Comparison of ENCODE assay signal across 1 cellular context in the genomic region with DNA sequence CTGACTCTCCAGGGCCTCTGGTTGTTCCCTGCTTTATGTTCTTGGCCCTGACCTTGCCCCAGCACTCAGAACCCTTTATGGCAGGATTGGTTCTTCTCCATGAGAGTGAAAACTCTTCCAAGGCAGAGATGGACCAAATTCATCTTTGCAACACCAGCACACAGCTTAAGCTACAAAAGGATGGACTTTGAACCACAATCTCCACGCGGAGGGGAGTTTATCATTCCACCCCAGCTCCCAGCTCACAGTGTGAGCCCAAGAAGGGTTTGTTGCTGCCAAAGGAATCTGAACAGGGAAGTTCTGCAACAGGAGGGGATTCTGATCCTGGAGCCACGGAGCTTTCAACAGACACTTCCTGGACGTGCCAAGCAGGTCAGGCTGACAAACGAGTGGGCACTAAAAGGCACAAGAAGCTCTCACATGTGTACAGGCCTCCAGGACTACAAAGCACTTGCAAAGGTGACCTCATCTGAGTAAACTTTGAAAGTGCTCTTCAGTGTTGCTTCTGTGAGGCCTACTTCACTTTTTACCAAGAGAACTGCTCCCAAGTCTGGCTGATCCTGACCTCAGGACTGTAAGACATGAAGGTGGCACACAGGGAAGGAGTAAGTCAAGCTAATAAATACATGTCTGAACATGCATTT.
TF ChIP-seq lines count a peak whose summit lies in the region.

No MANE protein-coding gene starts in this region.

TF ChIP-seq in HepG2, 621 proteins besides CTCF, POLR2A, EP300 and RAD21 (continued from another document and continues in another):
- TF ChIP-seq RERE (CRISPR knock-in tag; IDR thresholded peaks at IDR 0.05; ENCODE audit: low read depth) (0 out of 2 replicates have a peak, but pooled peaks have one; percentile 37), CEBPB (IDR thresholded peaks at IDR 0.05; ENCODE audit: borderline replicate concordance, low read depth, low read length) (no peak), HMG20B (CRISPR knock-in tag; conservative IDR thresholded peaks at IDR 0.05) (no peak; the same call in 1 of the 2 replicates), SETDB1 (CRISPR knock-in tag; IDR thresholded peaks at IDR 0.05; ENCODE audit: borderline replicate concordance) (no peak), ZNF232 (CRISPR knock-in tag; IDR thresholded peaks at IDR 0.05; ENCODE audit: borderline replicate concordance) (peak; percentile 90; the same call in 1 of the 2 replicates), DRAP1 (CRISPR knock-in tag; IDR thresholded peaks at IDR 0.05) (peak; percentile 45), ZNF282 (IDR thresholded peaks at IDR 0.05; ENCODE audit: partially characterized antibody) (no peak), NBN (conservative IDR thresholded peaks at IDR 0.05) (no peak), ZNF30 (CRISPR knock-in tag; IDR thresholded peaks at IDR 0.05) (no peak), ZNF34 (CRISPR knock-in tag; IDR thresholded peaks at IDR 0.05; ENCODE audit: borderline replicate concordance) (peak; percentile 92), RELA (CRISPR knock-in tag; IDR thresholded peaks at IDR 0.05) (no peak), ZNF615 (CRISPR knock-in tag; IDR thresholded peaks at IDR 0.05; ENCODE audit: borderline replicate concordance) (no peak; the same call in 1 of the 2 replicates), ZBTB42 (CRISPR knock-in tag; IDR thresholded peaks at IDR 0.05) (no peak), NCOA1 (CRISPR knock-in tag; IDR thresholded peaks at IDR 0.05) (no peak), NFYC (CRISPR knock-in tag; IDR thresholded peaks at IDR 0.05) (peak; percentile 25; the same call in 1 of the 2 replicates), ZNF780A (CRISPR knock-in tag; IDR thresholded peaks at IDR 0.05) (no peak), ZFP41 (CRISPR knock-in tag; IDR thresholded peaks at IDR 0.05; ENCODE audit: borderline replicate concordance) (peak; percentile 83; the same call in 1 of the 2 replicates), XBP1 (CRISPR knock-in tag; IDR thresholded peaks at IDR 0.05) (no peak), REXO4 (CRISPR knock-in tag; IDR thresholded peaks at IDR 0.05; ENCODE audit: borderline replicate concordance) (no peak), ZFX (CRISPR knock-in tag; IDR thresholded peaks at IDR 0.05; ENCODE audit: low read depth) (peak; percentile 99), MAFK (conservative IDR thresholded peaks at IDR 0.05 in 1 of 2, IDR thresholded peaks at IDR 0.05 in 1 of 2; ENCODE audit: low read length in 2 of 2) (no peak), ZKSCAN1 (IDR thresholded peaks at IDR 0.05; ENCODE audit: low read length) (peak; percentile 43; the same call in 1 of the 2 replicates), SRSF4 (IDR thresholded peaks at IDR 0.05; ENCODE audit: low read depth, low read length, poor library complexity, severe bottlenecking) (no peak), ZNF468 (CRISPR knock-in tag; IDR thresholded peaks at IDR 0.05) (no peak), POGZ (CRISPR knock-in tag; IDR thresholded peaks at IDR 0.05) (no peak), ZNF674 (CRISPR knock-in tag; IDR thresholded peaks at IDR 0.05; ENCODE audit: low read depth) (no peak), SIX1 (CRISPR knock-in tag; IDR thresholded peaks at IDR 0.05; ENCODE audit: borderline replicate concordance) (peak; percentile 47; the same call in 1 of the 2 replicates), SP1 (IDR thresholded peaks at IDR 0.05) (no peak), SP1 (CRISPR knock-in tag; IDR thresholded peaks at IDR 0.05) (no peak), RFX3 (CRISPR knock-in tag; IDR thresholded peaks at IDR 0.05) (no peak), ZNF7 (CRISPR knock-in tag; IDR thresholded peaks at IDR 0.05) (peak; percentile 95), NONO (IDR thresholded peaks at IDR 0.05) (no peak), NONO (CRISPR knock-in tag; conservative IDR thresholded peaks at IDR 0.05) (peak; percentile 76; the same call in 1 of the 2 replicates), TAF1 (CRISPR knock-in tag; IDR thresholded peaks at IDR 0.05) (peak; percentile 42; the same call in 1 of the 2 replicates), NR1H2 (CRISPR knock-in tag; IDR thresholded peaks at IDR 0.05; ENCODE audit: borderline replicate concordance, low read depth) (no peak), SYNCRIP (IDR thresholded peaks at IDR 0.05; ENCODE audit: insufficient read depth, low read depth, low read length) (no peak), ZMAT3 (CRISPR knock-in tag; conservative IDR thresholded peaks at IDR 0.05) (no peak), NKX3-1 (CRISPR knock-in tag; IDR thresholded peaks at IDR 0.05) (no peak), ZNF556 (CRISPR knock-in tag; IDR thresholded peaks at IDR 0.05; ENCODE audit: borderline replicate concordance) (peak; percentile 65), TOE1 (CRISPR knock-in tag; IDR thresholded peaks at IDR 0.05) (peak; percentile 76), ZBTB3 (CRISPR knock-in tag; IDR thresholded peaks at IDR 0.05; ENCODE audit: borderline replicate concordance, low read depth) (peak; percentile 73; the same call in 1 of the 2 replicates), HNRNPH1 (optimal IDR thresholded peaks at IDR 0.05; ENCODE audit: low read depth, low read length) (no peak), CBX1 (IDR thresholded peaks at IDR 0.05; ENCODE audit: low read depth) (peak; percentile 75), ESRRA (CRISPR knock-in tag; IDR thresholded peaks at IDR 0.05; ENCODE audit: low read depth) (peak; percentile 89; the same call in 1 of the 2 replicates), HMG20A (CRISPR knock-in tag; IDR thresholded peaks at IDR 0.05; ENCODE audit: borderline replicate concordance) (peak; percentile 67; the same call in 1 of the 2 replicates), SMARCC2 (IDR thresholded peaks at IDR 0.05) (no peak), ZNF841 (CRISPR knock-in tag; IDR thresholded peaks at IDR 0.05; ENCODE audit: borderline replicate concordance) (no peak)
- TF ChIP-seq, protein P1, sequence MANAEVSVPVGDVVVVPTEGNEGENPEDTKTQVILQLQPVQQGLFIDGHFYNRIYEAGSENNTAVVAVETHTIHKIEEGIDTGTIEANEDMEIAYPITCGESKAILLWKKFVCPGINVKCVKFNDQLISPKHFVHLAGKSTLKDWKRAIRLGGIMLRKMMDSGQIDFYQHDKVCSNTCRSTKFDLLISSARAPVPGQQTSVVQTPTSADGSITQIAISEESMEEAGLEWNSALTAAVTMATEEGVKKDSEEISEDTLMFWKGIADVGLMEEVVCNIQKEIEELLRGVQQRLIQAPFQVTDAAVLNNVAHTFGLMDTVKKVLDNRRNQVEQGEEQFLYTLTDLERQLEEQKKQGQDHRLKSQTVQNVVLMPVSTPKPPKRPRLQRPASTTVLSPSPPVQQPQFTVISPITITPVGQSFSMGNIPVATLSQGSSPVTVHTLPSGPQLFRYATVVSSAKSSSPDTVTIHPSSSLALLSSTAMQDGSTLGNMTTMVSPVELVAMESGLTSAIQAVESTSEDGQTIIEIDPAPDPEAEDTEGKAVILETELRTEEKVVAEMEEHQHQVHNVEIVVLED (CRISPR knock-in tag; IDR thresholded peaks at IDR 0.05; ENCODE audit: borderline replicate concordance): peak; percentile 13; the same call in 1 of the 2 replicates
- TF ChIP-seq, protein P2, sequence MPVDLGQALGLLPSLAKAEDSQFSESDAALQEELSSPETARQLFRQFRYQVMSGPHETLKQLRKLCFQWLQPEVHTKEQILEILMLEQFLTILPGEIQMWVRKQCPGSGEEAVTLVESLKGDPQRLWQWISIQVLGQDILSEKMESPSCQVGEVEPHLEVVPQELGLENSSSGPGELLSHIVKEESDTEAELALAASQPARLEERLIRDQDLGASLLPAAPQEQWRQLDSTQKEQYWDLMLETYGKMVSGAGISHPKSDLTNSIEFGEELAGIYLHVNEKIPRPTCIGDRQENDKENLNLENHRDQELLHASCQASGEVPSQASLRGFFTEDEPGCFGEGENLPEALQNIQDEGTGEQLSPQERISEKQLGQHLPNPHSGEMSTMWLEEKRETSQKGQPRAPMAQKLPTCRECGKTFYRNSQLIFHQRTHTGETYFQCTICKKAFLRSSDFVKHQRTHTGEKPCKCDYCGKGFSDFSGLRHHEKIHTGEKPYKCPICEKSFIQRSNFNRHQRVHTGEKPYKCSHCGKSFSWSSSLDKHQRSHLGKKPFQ (CRISPR knock-in tag; IDR thresholded peaks at IDR 0.05; ENCODE audit: insufficient replicate concordance): no peak
- TF ChIP-seq, protein P3, sequence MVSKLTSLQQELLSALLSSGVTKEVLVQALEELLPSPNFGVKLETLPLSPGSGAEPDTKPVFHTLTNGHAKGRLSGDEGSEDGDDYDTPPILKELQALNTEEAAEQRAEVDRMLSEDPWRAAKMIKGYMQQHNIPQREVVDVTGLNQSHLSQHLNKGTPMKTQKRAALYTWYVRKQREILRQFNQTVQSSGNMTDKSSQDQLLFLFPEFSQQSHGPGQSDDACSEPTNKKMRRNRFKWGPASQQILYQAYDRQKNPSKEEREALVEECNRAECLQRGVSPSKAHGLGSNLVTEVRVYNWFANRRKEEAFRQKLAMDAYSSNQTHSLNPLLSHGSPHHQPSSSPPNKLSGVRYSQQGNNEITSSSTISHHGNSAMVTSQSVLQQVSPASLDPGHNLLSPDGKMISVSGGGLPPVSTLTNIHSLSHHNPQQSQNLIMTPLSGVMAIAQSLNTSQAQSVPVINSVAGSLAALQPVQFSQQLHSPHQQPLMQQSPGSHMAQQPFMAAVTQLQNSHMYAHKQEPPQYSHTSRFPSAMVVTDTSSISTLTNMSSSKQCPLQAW (CRISPR knock-in tag; IDR thresholded peaks at IDR 0.05): peak; percentile 81
- TF ChIP-seq, protein P4, sequence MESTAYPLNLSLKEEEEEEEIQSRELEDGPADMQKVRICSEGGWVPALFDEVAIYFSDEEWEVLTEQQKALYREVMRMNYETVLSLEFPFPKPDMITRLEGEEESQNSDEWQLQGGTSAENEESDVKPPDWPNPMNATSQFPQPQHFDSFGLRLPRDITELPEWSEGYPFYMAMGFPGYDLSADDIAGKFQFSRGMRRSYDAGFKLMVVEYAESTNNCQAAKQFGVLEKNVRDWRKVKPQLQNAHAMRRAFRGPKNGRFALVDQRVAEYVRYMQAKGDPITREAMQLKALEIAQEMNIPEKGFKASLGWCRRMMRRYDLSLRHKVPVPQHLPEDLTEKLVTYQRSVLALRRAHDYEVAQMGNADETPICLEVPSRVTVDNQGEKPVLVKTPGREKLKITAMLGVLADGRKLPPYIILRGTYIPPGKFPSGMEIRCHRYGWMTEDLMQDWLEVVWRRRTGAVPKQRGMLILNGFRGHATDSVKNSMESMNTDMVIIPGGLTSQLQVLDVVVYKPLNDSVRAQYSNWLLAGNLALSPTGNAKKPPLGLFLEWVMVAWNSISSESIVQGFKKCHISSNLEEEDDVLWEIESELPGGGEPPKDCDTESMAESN (CRISPR knock-in tag; conservative IDR thresholded peaks at IDR 0.05): peak; percentile 84
- TF ChIP-seq, protein P5, sequence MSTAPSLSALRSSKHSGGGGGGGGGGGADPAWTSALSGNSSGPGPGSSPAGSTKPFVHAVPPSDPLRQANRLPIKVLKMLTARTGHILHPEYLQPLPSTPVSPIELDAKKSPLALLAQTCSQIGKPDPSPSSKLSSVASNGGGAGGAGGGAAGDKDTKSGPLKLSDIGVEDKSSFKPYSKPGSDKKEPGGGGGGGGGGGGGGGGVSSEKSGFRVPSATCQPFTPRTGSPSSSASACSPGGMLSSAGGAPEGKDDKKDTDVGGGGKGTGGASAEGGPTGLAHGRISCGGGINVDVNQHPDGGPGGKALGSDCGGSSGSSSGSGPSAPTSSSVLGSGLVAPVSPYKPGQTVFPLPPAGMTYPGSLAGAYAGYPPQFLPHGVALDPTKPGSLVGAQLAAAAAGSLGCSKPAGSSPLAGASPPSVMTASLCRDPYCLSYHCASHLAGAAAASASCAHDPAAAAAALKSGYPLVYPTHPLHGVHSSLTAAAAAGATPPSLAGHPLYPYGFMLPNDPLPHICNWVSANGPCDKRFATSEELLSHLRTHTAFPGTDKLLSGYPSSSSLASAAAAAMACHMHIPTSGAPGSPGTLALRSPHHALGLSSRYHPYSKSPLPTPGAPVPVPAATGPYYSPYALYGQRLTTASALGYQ (CRISPR knock-in tag; IDR thresholded peaks at IDR 0.05): peak; percentile 70; the same call in 1 of the 2 replicates
